ENCODE assay signal across 1 cellular context in the genomic region with DNA sequence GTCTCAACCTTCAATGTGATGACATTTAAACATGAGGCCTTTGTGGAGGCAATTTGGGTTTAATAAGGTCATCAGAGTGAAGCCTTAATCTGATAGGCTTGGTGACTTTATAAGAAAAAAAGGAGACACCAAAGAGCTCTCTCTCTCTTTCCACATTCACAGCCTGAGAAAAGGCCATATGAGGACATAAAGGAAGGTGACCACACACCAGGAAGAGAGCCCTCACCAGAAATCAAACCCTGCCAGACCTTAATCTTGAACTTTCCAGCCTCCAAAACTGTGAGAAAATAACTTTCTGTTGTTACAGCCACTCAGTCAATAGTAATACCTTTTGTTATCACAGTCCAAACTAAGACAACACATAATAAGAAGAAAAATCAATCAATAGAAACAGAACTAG.
TF ChIP-seq lines count a peak whose summit lies in the region.

No MANE protein-coding gene starts in this region.

TF ChIP-seq in SK-N-SH treated with all-trans-retinoic acid at 6 μM for 48 hours, 23 proteins besides CTCF, POLR2A, EP300 and RAD21 (continued from another document):
- TF ChIP-seq BACH2 (CRISPR knock-in tag; IDR thresholded peaks at IDR 0.05; ENCODE audit: borderline replicate concordance): no peak
